17 cellular contexts compared by ENCODE assay signal in the genomic region with DNA sequence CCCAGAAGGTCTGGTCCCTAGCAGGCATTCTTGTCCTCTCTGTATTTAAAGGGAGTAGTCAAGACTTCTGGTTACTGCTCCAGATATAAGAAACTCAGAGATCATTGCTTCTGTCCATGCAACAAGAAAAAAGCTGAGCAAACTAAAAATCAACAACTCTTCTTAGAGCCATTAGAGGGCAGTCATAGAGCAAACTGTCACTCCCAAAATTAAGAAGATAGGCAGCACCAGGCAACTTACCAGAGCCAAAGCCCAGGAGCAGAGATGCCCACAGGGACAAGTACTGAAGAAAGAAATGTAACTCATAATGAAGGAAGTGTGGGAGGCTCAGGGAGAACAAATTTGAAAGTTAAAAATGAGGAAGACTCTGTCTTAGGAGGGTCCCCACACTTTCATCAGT.
DNase-seq lines count a peak whose midpoint lies in the region; ATAC-seq, FAIRE-seq and TF ChIP-seq lines count a peak whose summit lies in the region.
"Had no signal": no experiment of that assay in that cellular context is flagged by ENCODE, and none has a peak within 500 bp of the region (broad histone marks: within the 10 kb centered on the region; RNA-seq: fewer than 3 reads in every experiment).

No MANE protein-coding gene starts in this region.

- H3K4me1 ChIP-seq in adrenal gland (replicated peaks in 1 of 2): no peaks in the 10 kb centered on the region
- no peaks in the 10 kb centered on the region for H3K4me1 ChIP-seq in thyroid gland
- no peaks in the 10 kb centered on the region for H3K4me1 ChIP-seq in pancreas
- H3K4me1 ChIP-seq: tibial artery had no signal

- H3K36me3 ChIP-seq in adrenal gland (replicated peaks in 1 of 2) (no peaks in the 10 kb centered on the region), thyroid gland (no peaks in the 10 kb centered on the region), pancreas (no peaks in the 10 kb centered on the region)
- H3K36me3 ChIP-seq: tibial artery had no signal

- H3K27ac ChIP-seq in adrenal gland: no peak overlapping the region
- no peak overlapping the region for H3K27ac ChIP-seq in thyroid gland
- H3K27ac ChIP-seq in pancreas: no peak overlapping the region
- H3K27ac ChIP-seq: tibial artery had no signal

- TF ChIP-seq CTCF in adrenal gland (IDR thresholded peaks at IDR 0.05) (peak in 4 of 6 experiments; percentile 12 to 35 (median 16)), thyroid gland (IDR thresholded peaks at IDR 0.05) (peak in 3 of 6 experiments; percentile 32 to 53 (median 42)), pancreas (IDR thresholded peaks at IDR 0.05) (no peak)

- no peak for TF ChIP-seq POLR2A in adrenal gland (IDR thresholded peaks at IDR 0.05)
- no peak for TF ChIP-seq POLR2A in thyroid gland (IDR thresholded peaks at IDR 0.05)

- H3K9me3 ChIP-seq in adrenal gland (replicated peaks in 1 of 3) (no peaks in the 10 kb centered on the region), thyroid gland (no peaks in the 10 kb centered on the region), pancreas (no peaks in the 10 kb centered on the region)
- H3K9me3 ChIP-seq: tibial artery had no signal

- ATAC-seq in pancreas: no peak

- DNase-seq in SIG-M5 treated with dmso at 0.1 percent for 504 hours (lab: John Stamatoyannopoulos, UW; ENCODE audit: unreplicated experiment): peak; percentile 27
- DNase-seq in SIG-M5 (lab: John Stamatoyannopoulos, UW): no peak
- peak; percentile 73 for DNase-seq in NCI-H748 (lab: John Stamatoyannopoulos, UW; ENCODE audit: unreplicated experiment)
- DNase-seq in adrenal gland: no peak
- peak; percentile 7 to 14 for DNase-seq in thyroid gland
- no peak for DNase-seq in pancreas
- DNase-seq in NCI-H187 (lab: John Stamatoyannopoulos, UW): no peak
- no peak for DNase-seq in EL
- DNase-seq: activated gamma-delta T cell; DMS79; effector CD4-positive, alpha-beta T cell; KG1; NCI-H2029 treated with DMSO at 0.1 percent for 48 hours; posterior cingulate gyrus; stimulated activated CD8-positive, alpha-beta memory T cell treated with anti-CD3 and anti-CD28 coated beads, Interleukin-4, amount 100 ng/mL, for 48 hours; tibial artery had no signal

- no peaks in the 10 kb centered on the region for H3K27me3 ChIP-seq in adrenal gland
- no peaks in the 10 kb centered on the region for H3K27me3 ChIP-seq in thyroid gland
- no peaks in the 10 kb centered on the region for H3K27me3 ChIP-seq in pancreas
- H3K27me3 ChIP-seq: tibial artery had no signal

- H3K4me3 ChIP-seq in adrenal gland: no peak overlapping the region
- H3K4me3 ChIP-seq in thyroid gland (replicated peaks in 1 of 3): no peak overlapping the region
- H3K4me3 ChIP-seq in pancreas: no peak overlapping the region
- H3K4me3 ChIP-seq: tibial artery had no signal

- no peak for FAIRE-seq in pancreas (lab: Jason Lieb, UNC)
- FAIRE-seq: islet of Langerhans had no signal

- intact Hi-C loops in adrenal gland (cut with DNase I) (no loop called here), thyroid gland (cut with DNase I) (no loop called here), pancreas (cut with DNase I) (no loop called here)

Comparison
In these comparisons a context has a peak if more than half of its experiments do, and no peak if none do; other contexts are left out.
1. DNase-seq: peak in SIG-M5 treated with dmso at 0.1 percent for 504 hours (single experiment), NCI-H748 (single experiment) and thyroid gland (2 of 2); none in SIG-M5 (single experiment), adrenal gland (0 of 7), pancreas (0 of 6), NCI-H187 (0 of 2) and EL (single experiment).
2. CTCF ChIP-seq: peak in adrenal gland (4 of 6); none in pancreas (0 of 4).